In genomic region chr4:109913842-109914241, GRCh38 we compare ENCODE assay signal across 25 cellular contexts. TPM values are rescaled to one million over a fixed set of nuclear protein-coding genes. Genes with fewer than 3 reads are reported as not detected.
DNase-seq lines count a peak whose midpoint lies in the region; ATAC-seq and TF ChIP-seq lines count a peak whose summit lies in the region.
"Had no signal": no experiment of that assay in that cellular context is flagged by ENCODE, and none has a peak within 500 bp of the region (broad histone marks: within the 10 kb centered on the region; RNA-seq: fewer than 3 reads in every experiment).

No MANE protein-coding gene starts in this region.

- H2AK5ac ChIP-seq in mesendoderm (ENCODE audit: low read length), result no peak overlapping the region

- TF ChIP-seq POLR2A in body of pancreas (IDR thresholded peaks at IDR 0.05) (peak in 1 of 3 donors; percentile 21), right lobe of liver (IDR thresholded peaks at IDR 0.05) (no peak)

- H4K8ac ChIP-seq in mesendoderm (ENCODE audit: low read depth, low read length), result no peak overlapping the region

- peak overlapping the region; percentile 39 for H3K4me2 ChIP-seq in mesendoderm (ENCODE audit: low read length)
- H3K4me2 ChIP-seq: BLaER1 had no signal

- peak overlapping the region; percentile 62 for H3K4me3 ChIP-seq in left ventricle myocardium inferior
- peak overlapping the region; percentile 6 to 33 for H3K4me3 ChIP-seq in body of pancreas
- peak overlapping the region; percentile 14 for H3K4me3 ChIP-seq in mesendoderm (ENCODE audit: low read length)
- H3K4me3 ChIP-seq in upper lobe of right lung, result peak overlapping the region; percentile 15
- H3K4me3 ChIP-seq in right lobe of liver, result no peak overlapping the region
- H3K4me3 ChIP-seq: BLaER1, lung had no signal

- H3K4ac ChIP-seq in mesendoderm (ENCODE audit: low read depth, low read length), result no peak overlapping the region

- H3K27ac ChIP-seq in left ventricle myocardium inferior (replicated peaks), result no peak overlapping the region
- peak overlapping the region; percentile 45 to 88 (median 84) for H3K27ac ChIP-seq in body of pancreas
- no peak overlapping the region for H3K27ac ChIP-seq in mesendoderm (ENCODE audit: low read depth, low read length)
- H3K27ac ChIP-seq in upper lobe of right lung, result no peak overlapping the region
- no peak overlapping the region for H3K27ac ChIP-seq in right lobe of liver
- H3K27ac ChIP-seq: BLaER1 had no signal

- no peak overlapping the region for H2BK15ac ChIP-seq in mesendoderm (replicated peaks; ENCODE audit: low read depth)

- H3K79me2 ChIP-seq in mesendoderm (ENCODE audit: control insufficient read depth, insufficient read depth, low read length), result peaks cover 20% of the 10 kb centered on the region

- no peaks in the 10 kb centered on the region for H3K9me3 ChIP-seq in left ventricle myocardium inferior (replicated peaks)
- H3K9me3 ChIP-seq in body of pancreas, result no peaks in the 10 kb centered on the region
- no peaks in the 10 kb centered on the region for H3K9me3 ChIP-seq in upper lobe of right lung
- no peaks in the 10 kb centered on the region for H3K9me3 ChIP-seq in right lobe of liver
- H3K9me3 ChIP-seq: BLaER1 had no signal

- H3K36me3 Mint-ChIP-seq in chondrocyte (ENCODE audit: low read depth), result no peaks in the 10 kb centered on the region
- H3K36me3 Mint-ChIP-seq: activated CD4-positive, alpha-beta memory T cell treated with anti-CD3 and anti-CD28 coated beads for 36 hours; immature natural killer cell had no signal

- ATAC-seq in Right ventricle myocardium superior (ENCODE audit: poor library complexity) (no peak), body of pancreas (peak; percentile 45), upper lobe of right lung (no peak), right lobe of liver (no peak)

- TF ChIP-seq CTCF in left ventricle myocardium inferior (IDR thresholded peaks at IDR 0.05; ENCODE audit: borderline replicate concordance), result no peak
- no peak for TF ChIP-seq CTCF in body of pancreas (IDR thresholded peaks at IDR 0.05)
- no peak for TF ChIP-seq CTCF in upper lobe of right lung (IDR thresholded peaks at IDR 0.05)
- no peak for TF ChIP-seq CTCF in right lobe of liver (IDR thresholded peaks at IDR 0.05)
- no peak for TF ChIP-seq CTCF in chondrocyte (IDR thresholded peaks at IDR 0.05)

- no peak overlapping the region for H3K27ac Mint-ChIP-seq in chondrocyte (ENCODE audit: unreplicated experiment)
- H3K27ac Mint-ChIP-seq: activated B cell treated with CpG ODN at 0.5 μM for 24 hours; activated CD4-positive, alpha-beta memory T cell treated with anti-CD3 and anti-CD28 coated beads for 36 hours; immature natural killer cell had no signal

- peak overlapping the region; percentile 83 for H3K18ac ChIP-seq in mesendoderm (ENCODE audit: low read length)

- H4K5ac ChIP-seq in mesendoderm (ENCODE audit: low read length), result no peak overlapping the region

- H3K27me3 ChIP-seq in left ventricle myocardium inferior (ENCODE audit: low read depth) (no peaks in the 10 kb centered on the region), body of pancreas (no peaks in the 10 kb centered on the region), mesendoderm (ENCODE audit: insufficient read depth, low read length, poor library complexity) (no peaks in the 10 kb centered on the region), upper lobe of right lung (no peaks in the 10 kb centered on the region), right lobe of liver (no peaks in the 10 kb centered on the region)
- H3K27me3 ChIP-seq: BLaER1 had no signal

- H3K4me1 Mint-ChIP-seq in chondrocyte (ENCODE audit: low read depth), result peaks cover 23% of the 10 kb centered on the region
- H3K4me1 Mint-ChIP-seq: activated B cell treated with CpG ODN at 0.5 μM for 24 hours, immature natural killer cell had no signal

- H3K36me3 ChIP-seq in left ventricle myocardium inferior (no peaks in the 10 kb centered on the region), body of pancreas (replicated peaks in 1 of 2; ENCODE audit: insufficient read depth in 1 of 2, low read depth in 2 of 2) (no peaks in the 10 kb centered on the region), mesendoderm (ENCODE audit: control insufficient read depth, insufficient read depth, low read length) (no peaks in the 10 kb centered on the region), upper lobe of right lung (no peaks in the 10 kb centered on the region), right lobe of liver (no peaks in the 10 kb centered on the region)
- H3K36me3 ChIP-seq: BLaER1 had no signal

- H3K4me1 ChIP-seq in left ventricle myocardium inferior (peaks cover 17% of the 10 kb centered on the region), body of pancreas (peaks cover 19% of the 10 kb centered on the region), mesendoderm (ENCODE audit: control insufficient read depth, low read depth, low read length) (peaks cover 17% of the 10 kb centered on the region), upper lobe of right lung (no peaks in the 10 kb centered on the region), right lobe of liver (no peaks in the 10 kb centered on the region)

- intact Hi-C loops in left ventricle myocardium inferior (cut with micrococcal nuclease) (no loop called here), Right ventricle myocardium superior (cut with DNase I) (no loop called here), body of pancreas (cut with DNase I) (no loop called here), upper lobe of right lung (cut with DNase I) (no loop called here), right lobe of liver (cut with DNase I) (no loop called here)

- DNase-seq in left ventricle myocardium inferior (no peak), Right ventricle myocardium superior (no peak), body of pancreas (no peak), mesendoderm (no peak), upper lobe of right lung (no peak), GM19240 (ENCODE audit: insufficient read length, low spot score) (no peak), right lobe of liver (no peak), chondrocyte (ENCODE audit: low spot score) (no peak)
- DNase-seq: activated B cell treated with CpG ODN at 0.5 μM for 24 hours; activated CD4-positive, alpha-beta memory T cell treated with anti-CD3 and anti-CD28 coated beads for 36 hours; activated gamma-delta T cell; activated T-cell treated with anti-CD3 and anti-CD28 coated beads for 4 hours; Calu3; cortex of kidney; immature natural killer cell; NCI-H1092 treated with DMSO at 0.1 percent for 48 hours; occipital lobe; retina; stimulated activated CD4-positive, alpha-beta T cell treated with anti-CD3 and anti-CD28 coated beads, Interleukin-15, amount 100 ng/mL, for 24 hours; stimulated activated CD8-positive, alpha-beta memory T cell treated with anti-CD3 and anti-CD28 coated beads, Interleukin-4, amount 100 ng/mL, for 48 hours; T1000; trophoblast cell had no signal

- peak overlapping the region; percentile 58 for H3K56ac ChIP-seq in mesendoderm (ENCODE audit: low read length)

- H3K79me1 ChIP-seq in mesendoderm (ENCODE audit: low read length), result peaks cover 12% of the 10 kb centered on the region

- H3K9ac ChIP-seq in mesendoderm (ENCODE audit: low read length), result peak overlapping the region; percentile 39
- H3K9ac ChIP-seq: BLaER1 had no signal

- H2BK120ac ChIP-seq in mesendoderm (ENCODE audit: low read depth, low read length), result no peak overlapping the region

- H3K9me3 Mint-ChIP-seq in chondrocyte (ENCODE audit: low read depth), result no peaks in the 10 kb centered on the region
- H3K9me3 Mint-ChIP-seq: activated B cell treated with CpG ODN at 0.5 μM for 24 hours; activated CD4-positive, alpha-beta memory T cell treated with anti-CD3 and anti-CD28 coated beads for 36 hours had no signal

- no peak overlapping the region for H3K4me3 Mint-ChIP-seq in chondrocyte (ENCODE audit: unreplicated experiment)
- H3K4me3 Mint-ChIP-seq: activated B cell treated with CpG ODN at 0.5 μM for 24 hours; activated CD4-positive, alpha-beta memory T cell treated with anti-CD3 and anti-CD28 coated beads for 36 hours; immature natural killer cell had no signal

- no peak overlapping the region for H3K23ac ChIP-seq in mesendoderm (ENCODE audit: low read length)

- WGBS in body of pancreas, 2 donors, result 15 to 32% methylated on average over 2 of the region's 2 CpGs
- no CpG with 5 or more reads among the region's 2 CpGs for WGBS in mesendoderm (ENCODE audit: extremely low coverage, insufficient coverage, low lambda C conversion rate)
- 61% methylated on average over 2 of the region's 2 CpGs for WGBS in right lobe of liver (ENCODE audit: insufficient coverage, low coverage, low lambda C conversion rate, missing lambda C conversion rate)

- H2BK5ac ChIP-seq in mesendoderm (ENCODE audit: low read length), result no peak overlapping the region

- H3K27me3 Mint-ChIP-seq in chondrocyte (ENCODE audit: low read depth), result no peaks in the 10 kb centered on the region

RNA-seq across cellular contexts. Expression of gene EGF, which starts 1.2 kb away (rescaled TPM):
- total RNA-seq in left ventricle myocardium inferior (13.0 TPM), Right ventricle myocardium superior (13.8 TPM), body of pancreas (10 to 100 TPM; 44.1 to 51.1 TPM), upper lobe of right lung (2.4 TPM), right lobe of liver (not detected), chondrocyte (0.87 to 1.4 TPM (median 1.3 TPM) in 3 replicates)
- polyA plus RNA-seq in mesendoderm (2013, experiment 1 of 2), result 3.9 TPM
- 3.5 TPM for polyA plus RNA-seq in mesendoderm (2013, experiment 2 of 2)
- total RNA-seq: activated B cell treated with CpG ODN at 0.5 μM for 24 hours; activated CD4-positive, alpha-beta memory T cell treated with anti-CD3 and anti-CD28 coated beads for 36 hours; endothelial cell of umbilical vein had no signal
- polyA plus RNA-seq: endothelial cell of umbilical vein had no signal

Comparison
In these comparisons a context has a peak if more than half of its experiments do, and no peak if none do; other contexts are left out.
1. H3K27ac ChIP-seq: peak in body of pancreas (4 of 4); none in left ventricle myocardium inferior (single experiment), mesendoderm (single experiment), upper lobe of right lung (single experiment) and right lobe of liver (0 of 3).
2. H3K4me3 ChIP-seq: peak in left ventricle myocardium inferior (single experiment), body of pancreas (2 of 2), mesendoderm (single experiment) and upper lobe of right lung (single experiment); none in right lobe of liver (0 of 3).